19 cellular contexts compared by ENCODE assay signal in the genomic region with DNA sequence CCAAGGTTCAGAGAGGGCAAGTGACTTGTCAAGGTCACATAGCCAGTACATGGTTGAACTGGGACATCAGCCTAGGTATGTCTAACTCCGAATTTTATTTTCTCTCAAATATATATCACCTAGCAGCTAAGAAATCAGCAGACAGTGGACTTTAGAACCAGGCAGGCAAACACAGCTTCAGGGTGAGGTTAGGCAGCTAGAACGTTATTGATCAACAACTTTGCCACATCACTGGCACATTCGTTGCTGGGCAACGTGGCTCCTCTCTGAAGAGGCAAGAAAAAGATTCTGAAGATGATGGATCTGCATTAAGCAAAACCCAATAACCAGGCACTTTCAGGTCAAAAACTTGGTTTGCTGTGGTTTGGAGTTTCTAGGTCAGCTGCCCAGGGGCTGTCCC.
"Had no signal": no experiment of that assay in that cellular context is flagged by ENCODE, and none has a peak within 500 bp of the region (broad histone marks: within the 10 kb centered on the region; RNA-seq: fewer than 3 reads in every experiment).

No MANE protein-coding gene starts in this region.

- H3K4me2 ChIP-seq: neural progenitor cell had no signal

- H3K36me3 ChIP-seq: neural progenitor cell, prostate gland, right atrium auricular region, sigmoid colon, spleen, thyroid gland, vagina had no signal

- DNase-seq: hypothalamus; immature natural killer cell; mesenchymal stem cell; mucosa of descending colon; naive thymus-derived CD4-positive, alpha-beta T cell; sigmoid colon; spleen; stimulated activated CD4-positive, alpha-beta T cell treated with anti-CD3 and anti-CD28 coated beads, Interleukin-4, amount 100 ng/mL, for 4 hours; stimulated activated naive B cell treated with anti-CD40 and anti-IgM and Interleukin-4, amounts not matched to agents 10 μg/mL and 1 μg/mL and 100 μg/mL, for 72 hours; thyroid gland; trophoblast cell had no signal

- H3K4me1 Mint-ChIP-seq: mesothelial cell of epicardium; naive thymus-derived CD4-positive, alpha-beta T cell; stimulated activated naive B cell treated with anti-CD40 and anti-IgM and Interleukin-4, amounts not matched to agents 10 μg/mL and 1 μg/mL and 100 μg/mL, for 72 hours had no signal

- H3K9me3 ChIP-seq: mucosa of descending colon, prostate gland, right atrium auricular region, sigmoid colon, spleen, thyroid gland, vagina had no signal

- ATAC-seq: mucosa of descending colon; naive thymus-derived CD4-positive, alpha-beta T cell; stimulated activated naive B cell treated with anti-CD40 and anti-IgM and Interleukin-4, amounts not matched to agents 10 μg/mL and 1 μg/mL and 100 μg/mL, for 72 hours had no signal

- H3K9ac ChIP-seq: neural progenitor cell had no signal

- H3K27ac Mint-ChIP-seq: mesothelial cell of epicardium; naive thymus-derived CD4-positive, alpha-beta T cell; nephron; neural progenitor cell; stimulated activated naive B cell treated with anti-CD40 and anti-IgM and Interleukin-4, amounts not matched to agents 10 μg/mL and 1 μg/mL and 100 μg/mL, for 72 hours; stimulated activated naive CD8-positive, alpha-beta T cell treated with anti-CD3 and anti-CD28 coated beads, Interleukin-15, Interleukin-2, amounts not matched to agents 100 ng/mL and 50 ng/mL, for 24 hours had no signal

- H3K27me3 ChIP-seq: neural progenitor cell, right atrium auricular region, sigmoid colon, spleen, thyroid gland, vagina had no signal

- H2AFZ ChIP-seq: neural progenitor cell had no signal

- H3K27me3 Mint-ChIP-seq: stimulated activated naive B cell treated with anti-CD40 and anti-IgM and Interleukin-4, amounts not matched to agents 10 μg/mL and 1 μg/mL and 100 μg/mL, for 72 hours; stimulated activated naive CD8-positive, alpha-beta T cell treated with anti-CD3 and anti-CD28 coated beads, Interleukin-15, Interleukin-2, amounts not matched to agents 100 ng/mL and 50 ng/mL, for 24 hours had no signal

- H3K9me3 Mint-ChIP-seq: immature natural killer cell; mesothelial cell of epicardium; nephron; neural progenitor cell; stimulated activated naive B cell treated with anti-CD40 and anti-IgM and Interleukin-4, amounts not matched to agents 10 μg/mL and 1 μg/mL and 100 μg/mL, for 72 hours; stimulated activated naive CD8-positive, alpha-beta T cell treated with anti-CD3 and anti-CD28 coated beads, Interleukin-15, Interleukin-2, amounts not matched to agents 100 ng/mL and 50 ng/mL, for 24 hours had no signal

- H3K4me3 ChIP-seq: coronary artery, mucosa of descending colon, neural progenitor cell, prostate gland, right atrium auricular region, sigmoid colon, spleen, thyroid gland, vagina had no signal

- H3K4me1 ChIP-seq: prostate gland, right atrium auricular region, sigmoid colon, thyroid gland, vagina had no signal

- H3K27ac ChIP-seq: coronary artery, neural progenitor cell, prostate gland, right atrium auricular region, sigmoid colon, spleen, thyroid gland, vagina had no signal

- H3K36me3 Mint-ChIP-seq: immature natural killer cell; mesothelial cell of epicardium; naive thymus-derived CD4-positive, alpha-beta T cell; neural progenitor cell; stimulated activated naive B cell treated with anti-CD40 and anti-IgM and Interleukin-4, amounts not matched to agents 10 μg/mL and 1 μg/mL and 100 μg/mL, for 72 hours had no signal

- H3K4me3 Mint-ChIP-seq: immature natural killer cell; mesothelial cell of epicardium; naive thymus-derived CD4-positive, alpha-beta T cell; nephron; neural progenitor cell; stimulated activated naive B cell treated with anti-CD40 and anti-IgM and Interleukin-4, amounts not matched to agents 10 μg/mL and 1 μg/mL and 100 μg/mL, for 72 hours; stimulated activated naive CD8-positive, alpha-beta T cell treated with anti-CD3 and anti-CD28 coated beads, Interleukin-15, Interleukin-2, amounts not matched to agents 100 ng/mL and 50 ng/mL, for 24 hours had no signal
